In the genomic region with DNA sequence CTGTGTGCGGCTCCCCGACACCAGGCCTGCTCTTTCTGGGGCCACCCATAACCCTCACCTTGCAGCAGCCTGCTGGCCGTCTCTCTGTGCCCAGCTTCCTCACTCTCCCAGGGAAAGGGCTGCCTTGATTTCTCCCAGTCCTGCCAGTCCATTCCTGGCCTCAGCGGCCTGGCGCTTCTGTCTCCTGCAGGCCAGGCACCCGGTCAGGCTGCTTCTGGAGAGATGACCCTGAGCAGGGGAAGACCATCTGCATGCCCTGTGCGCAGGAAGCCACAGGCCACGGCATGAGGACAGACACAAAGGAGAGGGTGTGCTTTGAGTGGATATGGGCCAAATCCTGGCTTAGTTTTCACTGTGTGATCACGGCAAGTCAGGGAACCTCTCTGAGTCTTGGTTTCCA, we compare ENCODE assay signal across 20 cellular contexts.
A peak's percentile ranks its signal among the peaks of the same experiment; 100 is the strongest.
DNase-seq lines count a peak whose midpoint lies in the region; ATAC-seq and TF ChIP-seq lines count a peak whose summit lies in the region.
"Had no signal": no experiment of that assay in that cellular context is flagged by ENCODE, and none has a peak within 500 bp of the region (broad histone marks: within the 10 kb centered on the region; RNA-seq: fewer than 3 reads in every experiment).

No MANE protein-coding gene starts in this region.

- H3K4me3 ChIP-seq in adrenal gland (no peak overlapping the region), esophagus muscularis mucosa (no peak overlapping the region), trophoblast cell (ENCODE audit: low read depth, low read length) (no peak overlapping the region), mammary epithelial cell (replicated peaks in 1 of 3; ENCODE audit: insufficient read depth in 1 of 3, low read depth in 2 of 3, low read length in 3 of 3) (no peak overlapping the region), sigmoid colon (no peak overlapping the region)
- H3K4me3 ChIP-seq: hepatocyte had no signal

- no peak overlapping the region for H4K8ac ChIP-seq in trophoblast cell (ENCODE audit: low read depth, low read length)

- no peak overlapping the region for H3K9ac ChIP-seq in trophoblast cell (ENCODE audit: low read length)
- no peak overlapping the region for H3K9ac ChIP-seq in mammary epithelial cell (ENCODE audit: insufficient read depth, low read length)

- intact Hi-C loops in adrenal gland (cut with DNase I): no loop called here
- intact Hi-C loops in esophagus muscularis mucosa (cut with DNase I): no loop called here
- intact Hi-C loops in mammary epithelial cell (cut with micrococcal nuclease): no loop called here
- intact Hi-C loops in sigmoid colon (cut with DNase I): no loop called here

- peak overlapping the region; percentile 27 for H2AFZ ChIP-seq in trophoblast cell (ENCODE audit: insufficient read depth, low read length, poor library complexity)
- H2AFZ ChIP-seq in mammary epithelial cell (ENCODE audit: low read depth, low read length): no peak overlapping the region
- H2AFZ ChIP-seq: hepatocyte had no signal

- CTCF ChIA-PET in mammary epithelial cell (lab: Charles Lee; ENCODE audit: low non-redundant PET): no interaction called here

- H2AK5ac ChIP-seq in trophoblast cell (ENCODE audit: low read length): no peak overlapping the region

- no peak for TF ChIP-seq CTCF in adrenal gland (IDR thresholded peaks at IDR 0.05)
- no peak for TF ChIP-seq CTCF in esophagus muscularis mucosa (IDR thresholded peaks at IDR 0.05)
- no peak for TF ChIP-seq CTCF in mammary epithelial cell (conservative IDR thresholded peaks at IDR 0.05 in 1 of 2, IDR thresholded peaks at IDR 0.05 in 1 of 2; ENCODE audit: extremely low read depth in 1 of 2, insufficient read depth in 1 of 2, low read depth in 1 of 2, low read length in 2 of 2)
- no peak for TF ChIP-seq CTCF in sigmoid colon (IDR thresholded peaks at IDR 0.05)

- no peak overlapping the region for H3K14ac ChIP-seq in trophoblast cell (ENCODE audit: low read length)

- peak in 1 of 2 donors; percentile 22 for TF ChIP-seq POLR2A in adrenal gland (IDR thresholded peaks at IDR 0.05)
- no peak for TF ChIP-seq POLR2A in esophagus muscularis mucosa (IDR thresholded peaks at IDR 0.05; ENCODE audit: low read depth)
- no peak for TF ChIP-seq POLR2A in sigmoid colon (IDR thresholded peaks at IDR 0.05)

- WGBS in adrenal gland, 4 donors: 55 to 75% (median 60%) methylated on average over 3 to 9 of the region's 9 CpGs
- 61% methylated on average over 8 of the region's 9 CpGs for WGBS in esophagus muscularis mucosa
- WGBS in trophoblast cell (ENCODE audit: extremely low coverage, insufficient coverage, insufficient read length): no CpG with 5 or more reads among the region's 9 CpGs
- WGBS in mammary epithelial cell (ENCODE audit: low coverage, missing lambda C conversion rate): 86% methylated on average over 8 of the region's 9 CpGs
- 82 to 91% methylated on average over 9 of the region's 9 CpGs for WGBS in sigmoid colon, 2 donors

- H3K23ac ChIP-seq in trophoblast cell (ENCODE audit: low read length): no peak overlapping the region

- H3K4me1 ChIP-seq in adrenal gland (replicated peaks in 1 of 2) (peaks cover 26 to 36% of the 10 kb centered on the region in 2 donors), esophagus muscularis mucosa (peaks cover 68 to 97% (median 94%) of the 10 kb centered on the region in 4 donors), trophoblast cell (ENCODE audit: control insufficient read depth in 1 of 2, insufficient read depth in 2 of 2, low read length in 2 of 2) (no peaks in the 10 kb centered on the region), mammary epithelial cell (ENCODE audit: insufficient read depth, low read length) (no peaks in the 10 kb centered on the region), sigmoid colon (peaks cover 0 to 76% (median 56%) of the 10 kb centered on the region in 4 donors)

- no peaks in the 10 kb centered on the region for H3K27me3 ChIP-seq in adrenal gland
- H3K27me3 ChIP-seq in esophagus muscularis mucosa: no peaks in the 10 kb centered on the region
- H3K27me3 ChIP-seq in trophoblast cell (ENCODE audit: insufficient read depth, low read length): no peaks in the 10 kb centered on the region
- H3K27me3 ChIP-seq in mammary epithelial cell (ENCODE audit: insufficient read depth, low read length): no peaks in the 10 kb centered on the region
- no peaks in the 10 kb centered on the region for H3K27me3 ChIP-seq in sigmoid colon
- H3K27me3 ChIP-seq: hepatocyte had no signal

- H3K4me2 ChIP-seq in trophoblast cell (ENCODE audit: low read length) (no peak overlapping the region), mammary epithelial cell (ENCODE audit: insufficient read depth, low read depth, low read length) (no peak overlapping the region)
- H3K4me2 ChIP-seq: hepatocyte had no signal

- H3K79me2 ChIP-seq in trophoblast cell (ENCODE audit: control insufficient read depth, insufficient read depth, low read length, poor library complexity) (no peaks in the 10 kb centered on the region), mammary epithelial cell (ENCODE audit: insufficient read depth, low read length) (no peaks in the 10 kb centered on the region)
- H3K79me2 ChIP-seq: hepatocyte had no signal

- H2BK12ac ChIP-seq in trophoblast cell (ENCODE audit: low read length): no peak overlapping the region

- H3K36me3 ChIP-seq in adrenal gland (replicated peaks in 1 of 2) (no peaks in the 10 kb centered on the region), esophagus muscularis mucosa (no peaks in the 10 kb centered on the region), trophoblast cell (ENCODE audit: control insufficient read depth in 1 of 2, insufficient read depth in 2 of 2, low read length in 2 of 2) (no peaks in the 10 kb centered on the region), mammary epithelial cell (ENCODE audit: insufficient read depth, low read length) (no peaks in the 10 kb centered on the region), sigmoid colon (no peaks in the 10 kb centered on the region)

- H3K79me1 ChIP-seq in trophoblast cell (ENCODE audit: low read length): no peaks in the 10 kb centered on the region

- H3K9me3 ChIP-seq in adrenal gland (replicated peaks in 1 of 3) (no peaks in the 10 kb centered on the region), esophagus muscularis mucosa (no peaks in the 10 kb centered on the region), trophoblast cell (ENCODE audit: insufficient read depth, low read depth, low read length) (peaks cover 2% of the 10 kb centered on the region), mammary epithelial cell (replicated peaks; ENCODE audit: insufficient read depth, low read length) (peaks cover 3% of the 10 kb centered on the region), sigmoid colon (no peaks in the 10 kb centered on the region)

- in situ Hi-C loops in mammary epithelial cell (cut with MboI; ENCODE audit: low sequenced_read_pairs in 2 of 2): no loop called here

- no peaks in the 10 kb centered on the region for H4K20me1 ChIP-seq in mammary epithelial cell (ENCODE audit: insufficient read depth, low read length)

- no peak overlapping the region for H3K18ac ChIP-seq in trophoblast cell (ENCODE audit: low read length)

- TF ChIP-seq EP300 in esophagus muscularis mucosa (IDR thresholded peaks at IDR 0.05): no peak
- no peak for TF ChIP-seq EP300 in sigmoid colon (IDR thresholded peaks at IDR 0.05)

- H2BK120ac ChIP-seq in trophoblast cell (ENCODE audit: insufficient read depth, low read length, poor library complexity): no peak overlapping the region

- H3K4ac ChIP-seq in trophoblast cell (ENCODE audit: low read depth, low read length): no peak overlapping the region

- no peak overlapping the region for H4K91ac ChIP-seq in trophoblast cell (ENCODE audit: low read depth, low read length)

- DNase-seq in adrenal gland (peak in 5 of 7 donors; percentile 31 to 81 (median 44)), esophagus muscularis mucosa (ENCODE audit: extremely low spot score) (no peak), left lobe of liver (ENCODE audit: low spot score) (no peak), trophoblast cell (no peak), mammary epithelial cell (no peak), NCI-H345 treated with DMSO at 0.1 percent for 48 hours (lab: John Stamatoyannopoulos, UW; ENCODE audit: unreplicated experiment) (no peak), sigmoid colon (no peak)
- DNase-seq: activated effector memory CD4-positive, alpha-beta T cell treated with Interleukin-2 at 50 U/mL for 16 hours; activated T-cell treated with anti-CD3 and anti-CD28 coated beads for 4 hours; DMS 273 treated with DMSO at 0.1 percent for 48 hours; NCI-H1092; NCI-H1694 treated with DMSO at 0.1 percent for 48 hours; NCI-H2171 treated with DMSO at 0.1 percent for 48 hours; NCI-H524; NK-92 treated with Interleukin-12 subunit alpha and Interleukin-12 subunit beta, amount 100 ng/mL, for 24 hours; PC-3; stimulated activated CD4-positive, alpha-beta T cell treated with anti-CD3 and anti-CD28 coated beads, Interleukin-15, amount 100 ng/mL, for 24 hours had no signal

- BruUV-seq in mammary epithelial cell (replicated peaks; lab: Mats Ljungman, UMichigan): no TSS peak

- ATAC-seq in left lobe of liver: peak; percentile 46
- ATAC-seq: natural killer cell treated with Interleukin-12 subunit alpha and Interleukin-12 subunit beta and Interleukin-15 and Interleukin-18, amount 100 ng/mL, for 72 hours; PC-3 had no signal

- no peak overlapping the region for H4K12ac ChIP-seq in trophoblast cell (ENCODE audit: low read depth, low read length)

- no peak overlapping the region for H2BK5ac ChIP-seq in trophoblast cell (ENCODE audit: low read depth, low read length, poor library complexity)

- dilution Hi-C loops in mammary epithelial cell (cut with HindIII; ENCODE audit: low sequenced_read_pairs): no loop called here

- peak overlapping the region in 4 of 5 donors; percentile 26 to 71 (median 68) for H3K27ac ChIP-seq in adrenal gland
- peak overlapping the region; percentile 35 to 61 (median 52) for H3K27ac ChIP-seq in esophagus muscularis mucosa (replicated peaks in 1 of 4)
- no peak overlapping the region for H3K27ac ChIP-seq in trophoblast cell (ENCODE audit: low read depth, low read length)
- H3K27ac ChIP-seq in mammary epithelial cell (ENCODE audit: insufficient read depth, low read depth, low read length): no peak overlapping the region
- peak overlapping the region in 2 of 4 donors; percentile 29 to 41 for H3K27ac ChIP-seq in sigmoid colon
- H3K27ac ChIP-seq: epithelial cell of prostate, hepatocyte had no signal

Comparison
In these comparisons a context has a peak if more than half of its experiments do, and no peak if none do; other contexts are left out.
1. DNase-seq: peak in adrenal gland (5 of 7); none in esophagus muscularis mucosa (single experiment), left lobe of liver (single experiment), trophoblast cell (0 of 2), mammary epithelial cell (single experiment), NCI-H345 treated with DMSO at 0.1 percent for 48 hours (single experiment) and sigmoid colon (single experiment).
2. H3K27ac ChIP-seq: peak in adrenal gland (4 of 5) and esophagus muscularis mucosa (4 of 4); none in trophoblast cell (single experiment) and mammary epithelial cell (single experiment).